ENCODE assay signal across 1 cellular context in the genomic region with DNA sequence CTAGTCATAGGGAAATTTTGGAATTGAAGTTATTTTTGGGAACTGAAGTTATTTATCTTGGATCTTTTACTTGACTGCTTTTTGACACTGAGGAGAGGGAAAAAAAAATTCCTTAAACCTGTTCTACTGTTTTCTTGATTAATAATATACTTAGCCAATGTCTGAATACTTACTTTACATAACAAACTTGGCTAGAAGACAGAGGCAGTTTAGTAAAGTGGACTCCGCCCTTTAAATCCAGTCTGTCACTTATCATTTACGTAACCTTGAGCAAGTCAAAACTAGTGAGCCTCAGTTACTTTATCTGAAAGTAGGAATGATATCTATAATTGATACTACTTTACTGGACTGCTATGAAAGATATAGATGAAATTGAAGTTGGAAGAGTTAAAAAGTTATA.
TF ChIP-seq lines count a peak whose summit lies in the region.

No MANE protein-coding gene starts in this region.

TF ChIP-seq in K562, 482 proteins besides CTCF, POLR2A, EP300 and RAD21:
- TF ChIP-seq, protein P1, sequence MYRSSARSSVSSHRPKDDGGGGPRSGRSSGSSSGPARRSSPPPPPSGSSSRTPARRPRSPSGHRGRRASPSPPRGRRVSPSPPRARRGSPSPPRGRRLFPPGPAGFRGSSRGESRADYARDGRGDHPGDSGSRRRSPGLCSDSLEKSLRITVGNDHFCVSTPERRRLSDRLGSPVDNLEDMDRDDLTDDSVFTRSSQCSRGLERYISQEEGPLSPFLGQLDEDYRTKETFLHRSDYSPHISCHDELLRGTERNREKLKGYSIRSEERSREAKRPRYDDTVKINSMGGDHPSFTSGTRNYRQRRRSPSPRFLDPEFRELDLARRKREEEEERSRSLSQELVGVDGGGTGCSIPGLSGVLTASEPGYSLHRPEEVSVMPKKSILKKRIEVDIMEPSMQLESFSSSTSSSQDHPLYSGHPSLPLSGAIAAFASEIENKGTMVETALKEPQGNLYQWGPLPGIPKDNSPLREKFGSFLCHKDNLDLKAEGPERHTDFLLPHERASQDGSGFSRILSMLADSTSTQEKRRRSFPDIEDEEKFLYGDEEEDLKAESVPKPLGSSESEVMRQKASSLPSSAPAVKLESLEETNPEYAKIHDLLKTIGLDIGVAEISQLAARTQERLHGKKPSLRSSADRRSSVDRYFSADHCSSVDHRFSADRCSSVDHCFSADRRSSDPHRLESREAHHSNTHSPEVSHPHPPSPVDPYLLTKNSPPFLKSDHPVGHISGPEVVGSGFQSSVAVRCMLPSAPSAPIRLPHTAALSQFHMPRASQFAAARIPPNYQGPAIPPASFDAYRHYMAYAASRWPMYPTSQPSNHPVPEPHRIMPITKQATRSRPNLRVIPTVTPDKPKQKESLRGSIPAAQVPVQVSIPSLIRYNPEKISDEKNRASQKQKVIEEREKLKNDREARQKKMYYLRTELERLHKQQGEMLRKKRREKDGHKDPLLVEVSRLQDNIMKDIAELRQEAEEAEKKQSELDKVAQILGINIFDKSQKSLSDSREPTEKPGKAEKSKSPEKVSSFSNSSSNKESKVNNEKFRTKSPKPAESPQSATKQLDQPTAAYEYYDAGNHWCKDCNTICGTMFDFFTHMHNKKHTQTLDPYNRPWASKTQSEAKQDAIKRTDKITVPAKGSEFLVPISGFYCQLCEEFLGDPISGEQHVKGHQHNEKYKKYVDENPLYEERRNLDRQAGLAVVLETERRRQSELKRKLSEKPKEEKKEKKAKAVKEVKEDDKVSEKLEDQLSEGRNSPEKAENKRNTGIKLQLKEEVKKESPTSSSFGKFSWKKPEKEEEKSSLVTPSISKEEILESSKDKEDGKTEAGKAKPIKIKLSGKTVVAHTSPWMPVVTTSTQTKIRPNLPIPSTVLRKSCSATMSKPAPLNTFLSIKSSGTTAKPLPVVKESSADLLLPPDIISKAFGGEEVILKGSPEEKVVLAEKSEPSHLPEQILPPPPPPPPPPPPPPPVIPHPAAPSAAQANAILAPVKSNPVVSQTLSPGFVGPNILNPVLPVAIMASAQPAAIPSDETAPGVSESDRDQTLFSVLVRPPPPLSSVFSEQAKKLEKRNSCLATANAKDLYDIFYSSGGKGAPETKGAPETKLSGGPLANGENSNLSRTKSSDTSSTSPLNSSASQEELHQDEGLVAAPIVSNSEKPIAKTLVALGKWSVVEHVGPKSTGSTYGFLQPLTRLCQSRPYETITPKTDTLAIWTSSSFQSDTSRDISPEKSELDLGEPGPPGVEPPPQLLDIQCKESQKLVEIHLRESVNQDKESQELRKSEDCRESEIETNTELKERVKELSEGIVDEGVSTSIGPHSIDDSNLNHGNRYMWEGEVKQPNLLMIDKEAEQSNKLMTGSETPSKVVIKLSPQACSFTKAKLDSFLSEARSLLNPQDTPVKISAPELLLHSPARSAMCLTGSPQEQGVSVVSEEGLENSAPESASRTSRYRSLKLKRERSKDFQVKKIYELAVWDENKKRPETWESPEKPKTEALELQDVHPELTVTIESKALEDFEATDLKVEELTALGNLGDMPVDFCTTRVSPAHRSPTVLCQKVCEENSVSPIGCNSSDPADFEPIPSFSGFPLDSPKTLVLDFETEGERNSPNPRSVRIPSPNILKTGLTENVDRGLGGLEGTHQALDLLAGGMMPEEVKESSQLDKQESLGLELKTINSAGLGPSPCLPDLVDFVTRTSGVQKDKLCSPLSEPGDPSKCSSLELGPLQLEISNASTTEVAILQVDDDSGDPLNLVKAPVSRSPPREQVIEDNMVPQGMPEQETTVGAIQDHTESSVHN (IDR thresholded peaks at IDR 0.05; ENCODE audit: borderline replicate concordance in 1 of 2, low read depth in 1 of 2) = no peak
